ENCODE assay signal across 22 cellular contexts in the genomic region with DNA sequence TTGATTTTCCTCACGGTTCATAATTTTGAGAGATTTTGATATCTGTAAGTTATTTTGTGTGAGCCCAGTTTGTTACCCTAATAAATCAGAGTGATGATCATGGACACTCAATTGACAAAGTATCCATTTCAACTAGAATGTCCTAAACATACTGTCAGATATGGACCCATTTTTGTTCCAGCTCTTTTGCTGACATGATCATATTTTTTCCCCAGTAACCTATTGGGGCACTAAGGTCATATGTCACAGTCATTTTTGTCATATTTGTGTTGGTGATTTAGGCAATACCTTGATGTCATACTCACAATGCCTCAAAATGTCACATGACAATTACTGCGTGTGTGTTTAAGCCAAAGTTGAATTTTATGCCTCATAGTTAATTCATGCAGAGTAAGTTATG.
"Had no signal": no experiment of that assay in that cellular context is flagged by ENCODE, and none has a peak within 500 bp of the region (broad histone marks: within the 10 kb centered on the region; RNA-seq: fewer than 3 reads in every experiment).

No MANE protein-coding gene starts in this region.

- H3K27ac Mint-ChIP-seq: activated CD4-positive, alpha-beta memory T cell treated with anti-CD3 and anti-CD28 coated beads for 36 hours; activated CD4-positive, alpha-beta T cell treated with anti-CD3 and anti-CD28 coated beads, Interleukin-2, amount 10 ng/mL, durations not matched to agents 7 days and 5 days; activated naive CD4-positive, alpha-beta T cell treated with anti-CD3 and anti-CD28 coated beads for 36 hours; activated naive CD8-positive, alpha-beta T cell; T-cell had no signal

- H3K4me3 Mint-ChIP-seq: activated CD4-positive, alpha-beta memory T cell treated with anti-CD3 and anti-CD28 coated beads for 36 hours; activated CD4-positive, alpha-beta T cell treated with anti-CD3 and anti-CD28 coated beads, Interleukin-2, amount 10 ng/mL, durations not matched to agents 7 days and 5 days; activated naive CD4-positive, alpha-beta T cell treated with anti-CD3 and anti-CD28 coated beads for 36 hours; activated naive CD8-positive, alpha-beta T cell; activated T-cell treated with anti-CD3 and anti-CD28 coated beads, Interleukin-2, amount 50 U/mL, for 4 hours; T-cell had no signal

- H3K4me1 Mint-ChIP-seq: activated CD4-positive, alpha-beta T cell treated with anti-CD3 and anti-CD28 coated beads, Interleukin-2, amount 10 ng/mL, durations not matched to agents 7 days and 5 days had no signal

- DNase-seq: activated CD4-positive, alpha-beta memory T cell treated with anti-CD3 and anti-CD28 coated beads for 36 hours; activated CD4-positive, alpha-beta T cell treated with anti-CD3 and anti-CD28 coated beads, Interleukin-2, amount 10 ng/mL, durations not matched to agents 7 days and 5 days; activated CD4-positive, CD25-positive, alpha-beta regulatory T cell; activated CD8-positive, alpha-beta memory T cell treated with anti-CD3 and anti-CD28 coated beads for 24 hours; activated effector memory CD4-positive, alpha-beta T cell treated with anti-CD3 and anti-CD28 coated beads, Interleukin-2, amount 50 U/mL, for 16 hours; activated naive CD4-positive, alpha-beta T cell treated with anti-CD3 and anti-CD28 coated beads for 36 hours; activated T-cell treated with anti-CD3 and anti-CD28 coated beads, Interleukin-2, amount 50 U/mL, for 4 hours; brain microvascular endothelial cell; Kasumi-1; KBM-7; MV-4-11; NCI-H2029; NCI-H526; NK-92 treated with Interleukin-12 subunit alpha and Interleukin-12 subunit beta, amount 100 ng/mL, for 24 hours; OCI-M1; RPMI8226; T-cell; T-helper 2 cell; T1000 had no signal

- H3K9me3 Mint-ChIP-seq: activated CD4-positive, alpha-beta memory T cell treated with anti-CD3 and anti-CD28 coated beads for 36 hours; activated CD4-positive, alpha-beta T cell treated with anti-CD3 and anti-CD28 coated beads, Interleukin-2, amount 10 ng/mL, durations not matched to agents 7 days and 5 days; activated naive CD4-positive, alpha-beta T cell treated with anti-CD3 and anti-CD28 coated beads for 36 hours; activated T-cell treated with anti-CD3 and anti-CD28 coated beads, Interleukin-2, amount 50 U/mL, for 4 hours; T-cell had no signal

- ATAC-seq: activated T-cell treated with anti-CD3 and anti-CD28 coated beads, Interleukin-2, amount 50 U/mL, for 4 hours; Panc1; Right ventricle myocardium inferior; T-cell had no signal

- H3K27me3 Mint-ChIP-seq: activated CD4-positive, alpha-beta memory T cell treated with anti-CD3 and anti-CD28 coated beads for 36 hours; activated CD4-positive, alpha-beta T cell treated with anti-CD3 and anti-CD28 coated beads, Interleukin-2, amount 10 ng/mL, durations not matched to agents 7 days and 5 days; activated naive CD8-positive, alpha-beta T cell; T-cell had no signal
